ENCODE assay signal across 12 cellular contexts in genomic region chr17:4483012-4483840, GRCh38. TPM values are rescaled to one million over a fixed set of nuclear protein-coding genes. Genes with fewer than 3 reads are reported as not detected.
DNase-seq lines count a peak whose midpoint lies in the region; ATAC-seq, FAIRE-seq and TF ChIP-seq lines count a peak whose summit lies in the region.
"Had no signal": no experiment of that assay in that cellular context is flagged by ENCODE, and none has a peak within 500 bp of the region (broad histone marks: within the 10 kb centered on the region; RNA-seq: fewer than 3 reads in every experiment).

No MANE protein-coding gene starts in this region.

- no peaks in the 10 kb centered on the region for H3K27me3 Mint-ChIP-seq in activated T-cell treated with anti-CD3 and anti-CD28 coated beads, Interleukin-2, amount 50 U/mL, for 24 hours
- H3K27me3 Mint-ChIP-seq in activated CD4-positive, alpha-beta memory T cell treated with anti-CD3 and anti-CD28 coated beads for 36 hours = no peaks in the 10 kb centered on the region

- no peaks in the 10 kb centered on the region for H3K9me1 ChIP-seq in keratinocyte (ENCODE audit: control insufficient read depth, extremely low read depth, insufficient read depth, low read length)

- ATAC-seq in RWPE2 (ENCODE audit: low read depth) = peak; percentile 95
- ATAC-seq in stimulated activated effector memory CD8-positive, alpha-beta T cell treated with anti-CD3 and anti-CD28 coated beads, Interleukin-12 subunit alpha, Interleukin-12 subunit beta, amount 100 ng/mL, for 72 hours = no peak
- no peak for ATAC-seq in HG03095 (IDR thresholded peaks at IDR 0.05; ENCODE audit: unreplicated experiment)
- ATAC-seq: gastroesophageal sphincter had no signal

- H3K27ac ChIP-seq in RWPE2 (ENCODE audit: poor library complexity, severe bottlenecking) (peak overlapping the region; percentile 62), keratinocyte (ENCODE audit: control insufficient read depth, insufficient read depth, low read length) (peak overlapping the region; percentile 48)
- H3K27ac ChIP-seq: gastroesophageal sphincter, SJSA1 had no signal

- H3K9me3 ChIP-seq in RWPE2 (ENCODE audit: severe bottlenecking) (no peaks in the 10 kb centered on the region), keratinocyte (ENCODE audit: control insufficient read depth, low read depth, low read length) (no peaks in the 10 kb centered on the region)
- H3K9me3 ChIP-seq: gastroesophageal sphincter, SJSA1 had no signal

- no peak overlapping the region for H3K4me3 Mint-ChIP-seq in activated T-cell treated with anti-CD3 and anti-CD28 coated beads, Interleukin-2, amount 50 U/mL, for 24 hours
- no peak overlapping the region for H3K4me3 Mint-ChIP-seq in stimulated activated effector memory CD8-positive, alpha-beta T cell treated with anti-CD3 and anti-CD28 coated beads, Interleukin-12 subunit alpha, Interleukin-12 subunit beta, amount 100 ng/mL, for 72 hours
- no peak overlapping the region for H3K4me3 Mint-ChIP-seq in activated CD4-positive, alpha-beta memory T cell treated with anti-CD3 and anti-CD28 coated beads for 36 hours
- H3K4me3 Mint-ChIP-seq: brain had no signal

- H3K4me1 Mint-ChIP-seq in activated T-cell treated with anti-CD3 and anti-CD28 coated beads, Interleukin-2, amount 50 U/mL, for 24 hours (ENCODE audit: low read depth) = peaks cover 50% of the 10 kb centered on the region
- H3K4me1 Mint-ChIP-seq in stimulated activated effector memory CD8-positive, alpha-beta T cell treated with anti-CD3 and anti-CD28 coated beads, Interleukin-12 subunit alpha, Interleukin-12 subunit beta, amount 100 ng/mL, for 72 hours = peaks cover 67% of the 10 kb centered on the region
- peaks cover 41% of the 10 kb centered on the region for H3K4me1 Mint-ChIP-seq in activated CD4-positive, alpha-beta memory T cell treated with anti-CD3 and anti-CD28 coated beads for 36 hours (ENCODE audit: low read depth)

- TF ChIP-seq CTCF in RWPE2 (IDR thresholded peaks at IDR 0.05; ENCODE audit: poor library complexity, severe bottlenecking) = no peak
- TF ChIP-seq CTCF in keratinocyte (optimal IDR thresholded peaks at IDR 0.05 in 1 of 3, IDR thresholded peaks at IDR 0.05 in 1 of 3, conservative IDR thresholded peaks at IDR 0.05 in 1 of 3; ENCODE audit: extremely low read depth in 1 of 3, insufficient read depth in 2 of 3, low read length in 3 of 3) = no peak

- H3K27me3 ChIP-seq in RWPE2 (ENCODE audit: insufficient read depth, poor library complexity, severe bottlenecking) (no peaks in the 10 kb centered on the region), keratinocyte (ENCODE audit: control insufficient read depth, extremely low read depth, insufficient read depth, low read length) (no peaks in the 10 kb centered on the region)
- H3K27me3 ChIP-seq: gastroesophageal sphincter, SJSA1 had no signal

- H3K9ac ChIP-seq in keratinocyte (ENCODE audit: control insufficient read depth, extremely low read depth, insufficient read depth, low read length) = peak overlapping the region; percentile 45

- H3K4me3 ChIP-seq in RWPE2 (ENCODE audit: severe bottlenecking) (no peak overlapping the region), keratinocyte (ENCODE audit: control insufficient read depth in 2 of 3, extremely low read depth in 1 of 3, insufficient read depth in 2 of 3, low read depth in 1 of 3, low read length in 3 of 3) (peak overlapping the region; percentile 8 to 44 (median 36))
- H3K4me3 ChIP-seq: gastroesophageal sphincter, SJSA1 had no signal

- peak overlapping the region; percentile 75 for H3K4me2 ChIP-seq in keratinocyte (ENCODE audit: control insufficient read depth, extremely low read depth, insufficient read depth, low read depth, low read length)

- intact Hi-C loops in activated CD4-positive, alpha-beta memory T cell treated with anti-CD3 and anti-CD28 coated beads for 36 hours (cut with micrococcal nuclease) = no loop called here

- H3K36me3 ChIP-seq in RWPE2 (ENCODE audit: low read depth) = no peaks in the 10 kb centered on the region
- H3K36me3 ChIP-seq in keratinocyte (ENCODE audit: control insufficient read depth in 2 of 2, extremely low read depth in 1 of 2, insufficient read depth in 2 of 2, low read length in 2 of 2) = no peaks in the 10 kb centered on the region
- H3K36me3 ChIP-seq: gastroesophageal sphincter, SJSA1 had no signal

- POLR2A ChIA-PET in activated CD4-positive, alpha-beta memory T cell treated with anti-CD3 and anti-CD28 coated beads for 36 hours (lab: Charles Lee) = no interaction called here

- no peaks in the 10 kb centered on the region for H3K9me3 Mint-ChIP-seq in activated T-cell treated with anti-CD3 and anti-CD28 coated beads, Interleukin-2, amount 50 U/mL, for 24 hours
- no peaks in the 10 kb centered on the region for H3K9me3 Mint-ChIP-seq in stimulated activated effector memory CD8-positive, alpha-beta T cell treated with anti-CD3 and anti-CD28 coated beads, Interleukin-12 subunit alpha, Interleukin-12 subunit beta, amount 100 ng/mL, for 72 hours
- H3K9me3 Mint-ChIP-seq in activated CD4-positive, alpha-beta memory T cell treated with anti-CD3 and anti-CD28 coated beads for 36 hours = no peaks in the 10 kb centered on the region
- H3K9me3 Mint-ChIP-seq: brain had no signal

- dilution Hi-C loops in keratinocyte (cut with MboI; ENCODE audit: extremely low pct_ligation_motif_present, low sequenced_read_pairs) = no loop called here

- H3K79me2 ChIP-seq in keratinocyte (ENCODE audit: control insufficient read depth, insufficient read depth, low read length) = no peaks in the 10 kb centered on the region

- H4K20me1 ChIP-seq in keratinocyte (ENCODE audit: control insufficient read depth, extremely low read depth, insufficient read depth, low read length) = no peaks in the 10 kb centered on the region

- CTCF ChIA-PET in activated CD4-positive, alpha-beta memory T cell treated with anti-CD3 and anti-CD28 coated beads for 36 hours (lab: Charles Lee) = no interaction called here

- peaks cover 16% of the 10 kb centered on the region for H3K4me1 ChIP-seq in RWPE2 (ENCODE audit: insufficient read depth, poor library complexity, severe bottlenecking)
- peaks cover 17% of the 10 kb centered on the region for H3K4me1 ChIP-seq in keratinocyte (ENCODE audit: control insufficient read depth, extremely low read depth, insufficient read depth, low read length)
- H3K4me1 ChIP-seq: gastroesophageal sphincter, SJSA1 had no signal

- H3K36me3 Mint-ChIP-seq in activated T-cell treated with anti-CD3 and anti-CD28 coated beads, Interleukin-2, amount 50 U/mL, for 24 hours (ENCODE audit: low read depth) = peaks cover 5% of the 10 kb centered on the region
- H3K36me3 Mint-ChIP-seq in stimulated activated effector memory CD8-positive, alpha-beta T cell treated with anti-CD3 and anti-CD28 coated beads, Interleukin-12 subunit alpha, Interleukin-12 subunit beta, amount 100 ng/mL, for 72 hours = no peaks in the 10 kb centered on the region
- H3K36me3 Mint-ChIP-seq in activated CD4-positive, alpha-beta memory T cell treated with anti-CD3 and anti-CD28 coated beads for 36 hours = no peaks in the 10 kb centered on the region
- H3K36me3 Mint-ChIP-seq: brain had no signal

- DNase-seq in activated T-cell treated with anti-CD3 and anti-CD28 coated beads, Interleukin-2, amount 50 U/mL, for 24 hours = no peak
- DNase-seq in activated T-cell treated with anti-CD3 and anti-CD28 coated beads, Interleukin-2, amount 50 U/mL, for 48 hours = no peak
- no peak for DNase-seq in RWPE2 (ENCODE audit: low spot score)
- DNase-seq in keratinocyte (ENCODE audit: low read depth, low spot score) = no peak
- DNase-seq in stimulated activated effector memory CD8-positive, alpha-beta T cell treated with anti-CD3 and anti-CD28 coated beads, Interleukin-12 subunit alpha, Interleukin-12 subunit beta, amount 100 ng/mL, for 72 hours (ENCODE audit: low spot score in 2 of 2) = no peak
- DNase-seq in activated CD4-positive, alpha-beta memory T cell treated with anti-CD3 and anti-CD28 coated beads for 36 hours = no peak
- no peak for DNase-seq in mesenteric fat pad (ENCODE audit: low spot score)

- no peak overlapping the region for H2AFZ ChIP-seq in keratinocyte (ENCODE audit: control insufficient read depth, low read length)

- H3K27ac Mint-ChIP-seq in activated T-cell treated with anti-CD3 and anti-CD28 coated beads, Interleukin-2, amount 50 U/mL, for 24 hours = peak overlapping the region; percentile 18
- H3K27ac Mint-ChIP-seq in stimulated activated effector memory CD8-positive, alpha-beta T cell treated with anti-CD3 and anti-CD28 coated beads, Interleukin-12 subunit alpha, Interleukin-12 subunit beta, amount 100 ng/mL, for 72 hours = peak overlapping the region; percentile 71
- H3K27ac Mint-ChIP-seq in activated CD4-positive, alpha-beta memory T cell treated with anti-CD3 and anti-CD28 coated beads for 36 hours = no peak overlapping the region

- peak; percentile 99 for FAIRE-seq in keratinocyte (lab: Jason Lieb, UNC)

RNA-seq across cellular contexts. Expression of gene SPNS2, which starts 15.5 kb away (rescaled TPM):
- polyA plus RNA-seq in keratinocyte = 0.04 to 0.33 TPM (median 0.10 TPM) in 3 replicates
- polyA plus RNA-seq in keratinocyte (2011; ENCODE audit: low read depth) = 9.4 TPM
- polyA plus RNA-seq in keratinocyte (2011; cell fraction: cytosol; rRNA removed) = 0.21 and 0.25 TPM in 2 replicates
- polyA plus RNA-seq in keratinocyte (2011; cell fraction: nucleus; rRNA removed) = 0.43 and 0.67 TPM in 2 replicates
- polyA plus RNA-seq in keratinocyte (2012; ENCODE audit: low replicate concordance) = 1.0 and 30.6 TPM in 2 replicates
- polyA minus RNA-seq in keratinocyte = 0.19 to 1.9 TPM in 2 of 3 replicates, not detected in the other
- not detected for polyA minus RNA-seq in keratinocyte (2011; cell fraction: cytosol; rRNA and poly(A)+ RNA removed)
- polyA minus RNA-seq in keratinocyte (2011; cell fraction: nucleus; rRNA and poly(A)+ RNA removed) = 1.3 and 4.5 TPM in 2 replicates
- total RNA-seq in activated CD4-positive, alpha-beta memory T cell treated with anti-CD3 and anti-CD28 coated beads for 36 hours = under 1 TPM; 0.15 to 0.24 TPM
- total RNA-seq in mesenteric fat pad = 18.6 TPM
- polyA plus RNA-seq: AG04450 had no signal

RNA-seq across cellular contexts. Expression of gene SPNS3, which starts 49.5 kb away (rescaled TPM):
- not detected in 3 replicates for polyA plus RNA-seq in keratinocyte
- polyA plus RNA-seq in keratinocyte (2011; ENCODE audit: low read depth) = not detected
- not detected in 2 replicates for polyA plus RNA-seq in keratinocyte (2011; cell fraction: cytosol; rRNA removed)
- not detected in 2 replicates for polyA plus RNA-seq in keratinocyte (2011; cell fraction: nucleus; rRNA removed)
- not detected in 2 replicates for polyA plus RNA-seq in keratinocyte (2012; ENCODE audit: low replicate concordance)
- polyA minus RNA-seq in keratinocyte = not detected in 3 replicates
- not detected for polyA minus RNA-seq in keratinocyte (2011; cell fraction: cytosol; rRNA and poly(A)+ RNA removed)
- not detected in 2 replicates for polyA minus RNA-seq in keratinocyte (2011; cell fraction: nucleus; rRNA and poly(A)+ RNA removed)
- total RNA-seq in activated CD4-positive, alpha-beta memory T cell treated with anti-CD3 and anti-CD28 coated beads for 36 hours = 1 to 10 TPM; 6.6 to 6.7 TPM
- total RNA-seq in mesenteric fat pad = not detected
- total RNA-seq: gastroesophageal sphincter, SJSA1 had no signal
- polyA plus RNA-seq: AG04450 had no signal

Comparison
In these comparisons a context has a peak if more than half of its experiments do, and no peak if none do; other contexts are left out.
1. RNA of gene SPNS2, which starts 15.5 kb away (total RNA-seq): 18.6 TPM in mesenteric fat pad (single experiment); 0.15 to 0.24 TPM in activated CD4-positive, alpha-beta memory T cell treated with anti-CD3 and anti-CD28 coated beads for 36 hours; every median in the first group is over 10 times any median in the second.